ENCODE assay signal across 11 cellular contexts in the genomic region with DNA sequence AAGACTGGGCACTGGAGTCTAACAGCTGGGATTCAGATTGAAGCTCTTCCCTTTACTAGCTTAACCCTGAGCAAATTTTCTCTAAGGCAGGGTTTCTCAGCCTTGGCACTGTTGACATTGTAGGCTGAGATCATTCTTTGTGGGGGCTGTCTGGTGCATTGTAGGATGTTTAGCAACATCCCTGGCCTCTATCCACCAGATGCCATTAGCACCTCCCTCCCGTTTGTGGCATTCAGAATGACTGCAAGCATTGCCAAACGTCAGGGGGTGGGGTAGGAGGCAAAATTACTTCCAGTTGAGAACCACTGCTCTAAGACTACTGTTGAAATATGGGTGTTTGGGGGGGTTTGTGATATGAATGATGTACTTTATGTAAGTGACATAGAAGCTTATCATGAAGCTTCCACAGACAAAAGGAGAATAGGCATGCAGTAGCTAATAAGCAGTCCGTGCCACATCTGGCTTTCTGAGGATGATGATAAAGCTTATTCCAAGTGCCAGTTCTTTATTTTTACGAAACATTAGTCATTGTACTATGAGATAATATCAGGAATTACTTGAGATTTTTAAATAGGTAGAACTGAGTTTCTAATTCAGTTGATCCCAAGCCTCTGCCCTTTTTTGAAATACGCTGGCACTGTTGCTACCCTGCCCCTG. TPM values are rescaled to one million over a fixed set of nuclear protein-coding genes. Genes with fewer than 3 reads are reported as not detected.
A peak's percentile ranks its signal among the peaks of the same experiment; 100 is the strongest.
DNase-seq lines count a peak whose midpoint lies in the region; ATAC-seq and TF ChIP-seq lines count a peak whose summit lies in the region.
"Had no signal": no experiment of that assay in that cellular context is flagged by ENCODE, and none has a peak within 500 bp of the region (broad histone marks: within the 10 kb centered on the region; RNA-seq: fewer than 3 reads in every experiment).

No MANE protein-coding gene starts in this region.

- dilution Hi-C loops in IMR-90 (cut with HindIII; ENCODE audit: low sequenced_read_pairs, unreplicated experiment): no loop called here

- no peak overlapping the region for H2AK5ac ChIP-seq in IMR-90 (ENCODE audit: low read depth, low read length)

- peak; percentile 61 for ATAC-seq in IMR-90 (ENCODE audit: low read depth)

- no peak overlapping the region for H2AFZ ChIP-seq in IMR-90 (replicated peaks; ENCODE audit: low read length, poor library complexity)
- H2AFZ ChIP-seq in neural progenitor cell (replicated peaks): no peak overlapping the region

- H4K20me1 ChIP-seq in IMR-90 (ENCODE audit: insufficient read depth, low read length) (peaks cover 40% of the 10 kb centered on the region), neural progenitor cell (ENCODE audit: low read depth) (peaks cover 40% of the 10 kb centered on the region)

- in situ Hi-C loops in IMR-90 (cut with MboI; ENCODE audit: low sequenced_read_pairs): loop anchor here (25.0 kb wide), 2 partner anchors 360 to 810 kb away; no protein-coding TSS in a partner anchor

- H2BK120ac ChIP-seq in IMR-90 (ENCODE audit: low read depth, low read length): no peak overlapping the region

- no CpG with 5 or more reads among the region's 5 CpGs for WGBS in IMR-90 (ENCODE audit: extremely low coverage in 2 of 2, insufficient read length in 1 of 2), 2 experiments

- H3K9me3 Mint-ChIP-seq in mesothelial cell of epicardium (peaks cover 20% of the 10 kb centered on the region), neural progenitor cell (peaks cover 30% of the 10 kb centered on the region)
- H3K9me3 Mint-ChIP-seq in activated T-helper 2 cell treated with anti-CD3 and anti-CD28 coated beads, Interferon-gamma antibody, Interleukin-2, Interleukin-4, amounts not matched to agents 10 μg/mL and 5 μg/mL and 100 μg/mL, durations not matched to agents 14 hours and 24 hours and 36 hours: no peaks in the 10 kb centered on the region
- H3K9me3 Mint-ChIP-seq: activated naive CD4-positive, alpha-beta T cell treated with anti-CD3 and anti-CD28 coated beads for 36 hours had no signal

- no peak for TF ChIP-seq POLR2A in IMR-90 (IDR thresholded peaks at IDR 0.05; ENCODE audit: low read depth, low read length)

- peaks cover 30% of the 10 kb centered on the region for H3K36me3 Mint-ChIP-seq in mesothelial cell of epicardium
- peaks cover 33% of the 10 kb centered on the region for H3K36me3 Mint-ChIP-seq in neural progenitor cell
- H3K36me3 Mint-ChIP-seq in activated T-helper 2 cell treated with anti-CD3 and anti-CD28 coated beads, Interferon-gamma antibody, Interleukin-2, Interleukin-4, amounts not matched to agents 10 μg/mL and 5 μg/mL and 100 μg/mL, durations not matched to agents 14 hours and 24 hours and 36 hours (ENCODE audit: low read depth): peaks cover 8% of the 10 kb centered on the region

- H3K27ac ChIP-seq in AG04450 (ENCODE audit: low read depth, low read length) (peak overlapping the region; percentile 24), IMR-90 (ENCODE audit: insufficient read depth, low read length) (no peak overlapping the region), neural progenitor cell (no peak overlapping the region)

- no peak overlapping the region for H3K18ac ChIP-seq in IMR-90 (ENCODE audit: low read depth, low read length)

- no peak for TF ChIP-seq RAD21 in IMR-90 (IDR thresholded peaks at IDR 0.05; ENCODE audit: low read length)

- H3K14ac ChIP-seq in IMR-90 (replicated peaks; ENCODE audit: low read depth, low read length): no peak overlapping the region

- no peak overlapping the region for H2BK5ac ChIP-seq in IMR-90 (ENCODE audit: low read depth, low read length, poor library complexity, severe bottlenecking)

- no peak overlapping the region for H3K23ac ChIP-seq in IMR-90 (ENCODE audit: low read depth, low read length)

- no peak for DNase-seq in AG04450 (ENCODE audit: low read depth, low spot score)
- DNase-seq in IMR-90: peak; percentile 81
- peak; percentile 96 for DNase-seq in amniotic epithelial cell (ENCODE audit: low read depth)
- peak; percentile 62 for DNase-seq in kidney tubule cell (ENCODE audit: low spot score)
- DNase-seq in RPMI8226: no peak
- no peak for DNase-seq in mesothelial cell of epicardium (ENCODE audit: low spot score in 2 of 2, unreplicated experiment in 2 of 2)
- DNase-seq in neural progenitor cell (ENCODE audit: low spot score): no peak
- no peak for DNase-seq in activated T-helper 2 cell treated with anti-CD3 and anti-CD28 coated beads, Interferon-gamma antibody, Interleukin-2, Interleukin-4, amounts not matched to agents 10 μg/mL and 5 μg/mL and 100 μg/mL, durations not matched to agents 14 hours and 24 hours and 36 hours (ENCODE audit: low spot score)
- DNase-seq: activated naive CD4-positive, alpha-beta T cell treated with anti-CD3 and anti-CD28 coated beads for 36 hours; NCI-H2081 treated with DMSO at 0.1 percent for 48 hours; occipital lobe had no signal

- intact Hi-C loops in IMR-90 (cut with micrococcal nuclease): loop anchor here (10.0 kb wide), 2 partner anchors 163 to 673 kb away; partner anchors contain the start of gene UBE2E2
- intact Hi-C loops in activated T-helper 2 cell treated with anti-CD3 and anti-CD28 coated beads, Interferon-gamma antibody, Interleukin-2, Interleukin-4, amounts not matched to agents 10 μg/mL and 5 μg/mL and 100 μg/mL, durations not matched to agents 14 hours and 24 hours and 36 hours (cut with micrococcal nuclease): no loop called here

- H4K5ac ChIP-seq in IMR-90 (ENCODE audit: low read depth, low read length): no peak overlapping the region

- POLR2A ChIA-PET in AG04450 (lab: Yijun Ruan, JAX): interaction anchor here (0.6 to 1.4 kb wide), 2 partner anchors 40 to 569 kb away, joined by 3 to 6 read pairs; partner anchors contain the start of genes NKIRAS1 and RPL15
- POLR2A ChIA-PET in IMR-90 (lab: Charles Lee; ENCODE audit: unreplicated experiment): interaction anchor here (1.5 kb wide), 1 partner anchor 39 kb away, joined by 6 read pairs; the partner anchor contains the start of genes NKIRAS1 and RPL15

- peaks cover 19 to 75% of the 10 kb centered on the region in 2 experiments for H3K79me1 ChIP-seq in IMR-90 (ENCODE audit: low read depth in 1 of 2, low read length in 2 of 2)

- no peak overlapping the region for H3K9ac ChIP-seq in IMR-90 (ENCODE audit: low read depth, low read length)
- H3K9ac ChIP-seq in neural progenitor cell: no peak overlapping the region

- H3K9me3 ChIP-seq in AG04450 (ENCODE audit: control insufficient read depth, insufficient read depth, low read length) (peaks cover 5% of the 10 kb centered on the region; the same call in 1 of the 2 replicates), IMR-90 (ENCODE audit: control insufficient read depth, insufficient read depth, low read length) (no peaks in the 10 kb centered on the region), neural progenitor cell (ENCODE audit: low read depth) (no peaks in the 10 kb centered on the region)

- H4K8ac ChIP-seq in IMR-90 (ENCODE audit: low read depth in 2 of 2, low read length in 2 of 2): no peak overlapping the region

- peaks cover 3% of the 10 kb centered on the region for H3K4me1 Mint-ChIP-seq in mesothelial cell of epicardium
- peaks cover 6% of the 10 kb centered on the region for H3K4me1 Mint-ChIP-seq in neural progenitor cell
- H3K4me1 Mint-ChIP-seq in activated T-helper 2 cell treated with anti-CD3 and anti-CD28 coated beads, Interferon-gamma antibody, Interleukin-2, Interleukin-4, amounts not matched to agents 10 μg/mL and 5 μg/mL and 100 μg/mL, durations not matched to agents 14 hours and 24 hours and 36 hours (ENCODE audit: low read depth): peaks cover 5% of the 10 kb centered on the region

- no peak overlapping the region for H4K91ac ChIP-seq in IMR-90 (ENCODE audit: insufficient read depth, low read depth, low read length)

- no peak overlapping the region for H2AK9ac ChIP-seq in IMR-90 (replicated peaks; ENCODE audit: low read depth, low read length, poor library complexity)

- no TSS peak for BruUV-seq in IMR-90 (replicated peaks; lab: Mats Ljungman, UMichigan)

- no peak overlapping the region for H3K27ac Mint-ChIP-seq in mesothelial cell of epicardium
- H3K27ac Mint-ChIP-seq in neural progenitor cell: no peak overlapping the region
- no peak overlapping the region for H3K27ac Mint-ChIP-seq in activated T-helper 2 cell treated with anti-CD3 and anti-CD28 coated beads, Interferon-gamma antibody, Interleukin-2, Interleukin-4, amounts not matched to agents 10 μg/mL and 5 μg/mL and 100 μg/mL, durations not matched to agents 14 hours and 24 hours and 36 hours
- H3K27ac Mint-ChIP-seq: activated naive CD4-positive, alpha-beta T cell treated with anti-CD3 and anti-CD28 coated beads for 36 hours had no signal

- H3K4ac ChIP-seq in IMR-90 (ENCODE audit: low read depth, low read length): no peak overlapping the region

- peaks cover 100% of the 10 kb centered on the region for H3K79me2 ChIP-seq in neural progenitor cell (ENCODE audit: low read depth)

- no peak overlapping the region for H3K4me3 ChIP-seq in AG04450 (ENCODE audit: low read depth, low read length)
- no peak overlapping the region for H3K4me3 ChIP-seq in IMR-90 (ENCODE audit: insufficient read depth, low read depth, low read length)
- no peak overlapping the region for H3K4me3 ChIP-seq in neural progenitor cell

- CTCF ChIA-PET in AG04450 (lab: Charles Lee): interaction anchor here (0.7 to 4.6 kb wide), 2 partner anchors 11 to 12 kb away, joined by 3 to 38 read pairs; no protein-coding TSS in a partner anchor
- CTCF ChIA-PET in IMR-90 (lab: Yijun Ruan, JAX): interaction anchor here (1.6 kb wide), 1 partner anchor 11 kb away, joined by 5 read pairs; no protein-coding TSS in a partner anchor

- H3K56ac ChIP-seq in IMR-90 (ENCODE audit: extremely low read depth, insufficient read depth, low read length): no peak overlapping the region

- no peaks in the 10 kb centered on the region for H3K27me3 ChIP-seq in AG04450 (ENCODE audit: control insufficient read depth, insufficient read depth, low read length)
- no peaks in the 10 kb centered on the region for H3K27me3 ChIP-seq in IMR-90 (ENCODE audit: control insufficient read depth, insufficient read depth, low read length)
- H3K27me3 ChIP-seq in neural progenitor cell: no peaks in the 10 kb centered on the region

- peak overlapping the region; percentile 28; the same call in 1 of the 2 replicates for H3K4me2 ChIP-seq in IMR-90 (ENCODE audit: low read depth, low read length)
- H3K4me2 ChIP-seq in neural progenitor cell: no peak overlapping the region

- no peaks in the 10 kb centered on the region for H3F3A ChIP-seq in neural progenitor cell (ENCODE audit: low read depth)

- no peak overlapping the region for H3K4me3 Mint-ChIP-seq in mesothelial cell of epicardium
- no peak overlapping the region for H3K4me3 Mint-ChIP-seq in neural progenitor cell
- no peak overlapping the region for H3K4me3 Mint-ChIP-seq in activated T-helper 2 cell treated with anti-CD3 and anti-CD28 coated beads, Interferon-gamma antibody, Interleukin-2, Interleukin-4, amounts not matched to agents 10 μg/mL and 5 μg/mL and 100 μg/mL, durations not matched to agents 14 hours and 24 hours and 36 hours (ENCODE audit: low read depth)
- H3K4me3 Mint-ChIP-seq: activated naive CD4-positive, alpha-beta T cell treated with anti-CD3 and anti-CD28 coated beads for 36 hours had no signal

- no peak overlapping the region for H2BK15ac ChIP-seq in IMR-90 (ENCODE audit: low read depth, low read length)

- no peaks in the 10 kb centered on the region for H3K27me3 Mint-ChIP-seq in mesothelial cell of epicardium (ENCODE audit: low read depth)
- no peaks in the 10 kb centered on the region for H3K27me3 Mint-ChIP-seq in neural progenitor cell (ENCODE audit: insufficient read depth, low read depth)
- no peaks in the 10 kb centered on the region for H3K27me3 Mint-ChIP-seq in activated T-helper 2 cell treated with anti-CD3 and anti-CD28 coated beads, Interferon-gamma antibody, Interleukin-2, Interleukin-4, amounts not matched to agents 10 μg/mL and 5 μg/mL and 100 μg/mL, durations not matched to agents 14 hours and 24 hours and 36 hours (ENCODE audit: low read depth)

- H3K4me1 ChIP-seq in IMR-90 (ENCODE audit: control insufficient read depth, insufficient read depth, low read length) (peaks cover 16% of the 10 kb centered on the region), neural progenitor cell (peaks cover 13% of the 10 kb centered on the region)

- H3K36me3 ChIP-seq in IMR-90 (ENCODE audit: control insufficient read depth, insufficient read depth, low read length): peaks cover 6% of the 10 kb centered on the region; the same call in 1 of the 2 replicates
- H3K36me3 ChIP-seq in neural progenitor cell: peaks cover 5% of the 10 kb centered on the region

- TF ChIP-seq CTCF in AG04450 (IDR thresholded peaks at IDR 0.05; ENCODE audit: low read depth, low read length) (no peak), IMR-90 (conservative IDR thresholded peaks at IDR 0.05; ENCODE audit: low read depth, low read length) (no peak), mesothelial cell of epicardium (IDR thresholded peaks at IDR 0.05; ENCODE audit: unreplicated experiment) (no peak), neural progenitor cell (IDR thresholded peaks at IDR 0.05) (no peak)

- H3K9me1 ChIP-seq in IMR-90 (ENCODE audit: insufficient read depth, low read length): peaks cover 5% of the 10 kb centered on the region

- H2BK20ac ChIP-seq in IMR-90 (ENCODE audit: low read depth, low read length): no peak overlapping the region

RNA-seq across cellular contexts. Expression of gene NKIRAS1, which starts 39.3 kb away (rescaled TPM):
- polyA plus RNA-seq in AG04450 (2011; rRNA removed): 6.5 and 10.4 TPM in 2 replicates
- 4.6 and 4.7 TPM in 2 replicates for polyA minus RNA-seq in AG04450 (2011; rRNA and poly(A)+ RNA removed)
- total RNA-seq in IMR-90 (2012; rRNA removed): 6.8 and 16.1 TPM in 2 replicates
- 5.6 and 6.1 TPM in 2 replicates for polyA plus RNA-seq in IMR-90 (2012; rRNA removed)
- polyA plus RNA-seq in IMR-90 (2012; cell fraction: cytosol; rRNA removed): 2.4 and 3.6 TPM in 2 replicates
- polyA plus RNA-seq in IMR-90 (2012; cell fraction: nucleus; rRNA removed; ENCODE audit: low replicate concordance): 1.0 and 3.0 TPM in 2 replicates
- 8.0 to 8.7 TPM (median 8.1 TPM) in 3 replicates for total RNA-seq in mesothelial cell of epicardium
- 17.3 and 30.9 TPM in 2 replicates for total RNA-seq in neural progenitor cell (ENCODE audit: low replicate concordance)
- total RNA-seq in activated T-helper 2 cell treated with anti-CD3 and anti-CD28 coated beads, Interferon-gamma antibody, Interleukin-2, Interleukin-4, amounts not matched to agents 10 μg/mL and 5 μg/mL and 100 μg/mL, durations not matched to agents 14 hours and 24 hours and 36 hours: 2.3 TPM in 2 replicates

RNA-seq across cellular contexts. Expression of gene RPL15, which starts 39.5 kb away (rescaled TPM):
- 3,614 and 3,910 TPM in 2 replicates for polyA plus RNA-seq in AG04450 (2011; rRNA removed)
- polyA minus RNA-seq in AG04450 (2011; rRNA and poly(A)+ RNA removed): 1,474 and 1,844 TPM in 2 replicates
- 1,419 and 2,730 TPM in 2 replicates for total RNA-seq in IMR-90 (2012; rRNA removed)
- polyA plus RNA-seq in IMR-90 (2012; rRNA removed): 4,701 and 5,087 TPM in 2 replicates
- polyA plus RNA-seq in IMR-90 (2012; cell fraction: cytosol; rRNA removed): 2,854 and 3,719 TPM in 2 replicates
- polyA plus RNA-seq in IMR-90 (2012; cell fraction: nucleus; rRNA removed; ENCODE audit: low replicate concordance): 1,256 and 2,197 TPM in 2 replicates
- 1,989 to 2,052 TPM (median 2,046 TPM) in 3 replicates for total RNA-seq in mesothelial cell of epicardium
- 5,928 and 7,186 TPM in 2 replicates for total RNA-seq in neural progenitor cell (ENCODE audit: low replicate concordance)
- total RNA-seq in activated T-helper 2 cell treated with anti-CD3 and anti-CD28 coated beads, Interferon-gamma antibody, Interleukin-2, Interleukin-4, amounts not matched to agents 10 μg/mL and 5 μg/mL and 100 μg/mL, durations not matched to agents 14 hours and 24 hours and 36 hours: 1,859 and 1,865 TPM in 2 replicates

Comparison
In these comparisons a context has a peak if more than half of its experiments do, and no peak if none do; other contexts are left out.
1. DNase-seq: peak in IMR-90 (single experiment), amniotic epithelial cell (single experiment) and kidney tubule cell (single experiment); none in AG04450 (single experiment), RPMI8226 (single experiment), mesothelial cell of epicardium (0 of 2), neural progenitor cell (single experiment) and activated T-helper 2 cell treated with anti-CD3 and anti-CD28 coated beads, Interferon-gamma antibody, Interleukin-2, Interleukin-4, amounts not matched to agents 10 μg/mL and 5 μg/mL and 100 μg/mL, durations not matched to agents 14 hours and 24 hours and 36 hours (single experiment).